15 cellular contexts compared by ENCODE assay signal in the genomic region with DNA sequence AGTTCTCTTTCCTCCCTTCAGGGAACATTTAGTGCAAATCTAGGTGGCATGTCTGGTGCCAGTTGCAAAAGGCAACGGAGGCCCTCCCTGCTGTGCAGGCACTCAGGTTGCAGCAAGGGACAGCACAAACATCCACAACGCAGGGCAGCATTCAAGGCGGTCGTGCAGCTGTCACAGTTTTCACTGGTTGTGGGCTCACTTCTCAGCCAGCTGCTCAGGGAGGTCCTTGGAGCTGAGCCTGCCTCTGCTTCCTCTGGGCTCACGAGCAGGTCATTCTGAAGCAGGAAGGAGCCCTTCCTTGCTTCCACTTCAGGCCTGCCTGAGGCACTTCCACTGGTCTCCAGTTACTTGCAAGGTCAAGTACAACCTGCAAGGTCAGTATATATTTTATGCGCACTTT. TPM values are rescaled to one million over a fixed set of nuclear protein-coding genes. Genes with fewer than 3 reads are reported as not detected.
A peak's percentile ranks its signal among the peaks of the same experiment; 100 is the strongest.
DNase-seq lines count a peak whose midpoint lies in the region; TF ChIP-seq lines count a peak whose summit lies in the region.
"Had no signal": no experiment of that assay in that cellular context is flagged by ENCODE, and none has a peak within 500 bp of the region (broad histone marks: within the 10 kb centered on the region; RNA-seq: fewer than 3 reads in every experiment).

No MANE protein-coding gene starts in this region.

- DNase-seq in NCI-H2107 treated with DMSO at 0.1 percent for 48 hours (lab: John Stamatoyannopoulos, UW; ENCODE audit: unreplicated experiment) (peak; percentile 55), NCI-H2107 (lab: John Stamatoyannopoulos, UW) (no peak), NCI-H524 treated with DMSO at 0.1 percent for 48 hours (lab: John Stamatoyannopoulos, UW) (peak; percentile 17), fibroblast of pulmonary artery (ENCODE audit: low read depth) (peak; percentile 17), pulmonary artery endothelial cell (ENCODE audit: low read depth, low spot score) (peak; percentile 19), NCI-H526 (lab: John Stamatoyannopoulos, UW) (no peak), OCI-M1 (lab: John Stamatoyannopoulos, UW) (no peak)
- no peak for DNase-seq in stimulated activated CD4-positive, alpha-beta T cell treated with anti-CD3 and anti-CD28 coated beads, Interleukin-1b, Interleukin-23, amount 100 ng/mL, for 48 hours
- DNase-seq: activated CD4-positive, alpha-beta T cell treated with anti-CD3 and anti-CD28 coated beads, Interleukin-2, amount 10 ng/mL, durations not matched to agents 24 days and 14 days; activated naive CD8-positive, alpha-beta T cell treated with anti-CD3 and anti-CD28 coated beads, Interleukin-2, amount 10 ng/mL, durations not matched to agents 7 days and 5 days; activated T-cell treated with anti-CD3 and anti-CD28 coated beads, Interleukin-2, amount 50 U/mL, for 1 hour; CD4-positive, alpha-beta T cell; T-helper 9 cell had no signal

- no peak for TF ChIP-seq CTCF in fibroblast of pulmonary artery (IDR thresholded peaks at IDR 0.05; ENCODE audit: low read length, missing control alignments)

- no peak overlapping the region for H3K4me3 ChIP-seq in fibroblast of pulmonary artery (replicated peaks; ENCODE audit: low read depth, low read length)
- H3K4me3 ChIP-seq: gastroesophageal sphincter, SJSA1 had no signal

RNA-seq across cellular contexts. Expression of a gene that starts 3.8 kb away (rescaled TPM):
- total RNA-seq in pulmonary artery endothelial cell, result 25.5 and 39.2 TPM in 2 replicates

RNA-seq across cellular contexts. Expression of a gene that starts 37.8 kb away (rescaled TPM):
- total RNA-seq in pulmonary artery endothelial cell, result 45.6 and 54.9 TPM in 2 replicates

Comparison
In these comparisons a context has a peak if more than half of its experiments do, and no peak if none do; other contexts are left out.
1. DNase-seq: peak in NCI-H2107 treated with DMSO at 0.1 percent for 48 hours (single experiment), NCI-H524 treated with DMSO at 0.1 percent for 48 hours (single experiment), fibroblast of pulmonary artery (single experiment) and pulmonary artery endothelial cell (single experiment); none in NCI-H2107 (single experiment), NCI-H526 (0 of 2), stimulated activated CD4-positive, alpha-beta T cell treated with anti-CD3 and anti-CD28 coated beads, Interleukin-1b, Interleukin-23, amount 100 ng/mL, for 48 hours (single experiment) and OCI-M1 (single experiment).